17 cellular contexts compared by ENCODE assay signal in genomic region chr1:81695741-81696140, GRCh38.
DNase-seq lines count a peak whose midpoint lies in the region; ATAC-seq, FAIRE-seq and TF ChIP-seq lines count a peak whose summit lies in the region.
"Had no signal": no experiment of that assay in that cellular context is flagged by ENCODE, and none has a peak within 500 bp of the region (broad histone marks: within the 10 kb centered on the region; RNA-seq: fewer than 3 reads in every experiment).

No MANE protein-coding gene starts in this region.

- no peak for TF ChIP-seq CTCF in fibroblast of pulmonary artery (IDR thresholded peaks at IDR 0.05; ENCODE audit: low read length, missing control alignments)

- peak; percentile 50 for DNase-seq in GM04503 (ENCODE audit: low read depth)
- peak; percentile 35 for DNase-seq in RCC 7860 (ENCODE audit: low spot score)
- peak; percentile 96 for DNase-seq in fibroblast of pulmonary artery (ENCODE audit: low read depth)
- peak; percentile 83 for DNase-seq in pulmonary artery endothelial cell (ENCODE audit: low read depth, low spot score)
- no peak for DNase-seq in NCI-H187 treated with DMSO at 0.1 percent for 48 hours (lab: John Stamatoyannopoulos, UW)
- no peak for DNase-seq in NAMALWA (ENCODE audit: low spot score)
- no peak for DNase-seq in NCI-H2081 treated with DMSO at 0.1 percent for 48 hours (lab: John Stamatoyannopoulos, UW)
- DNase-seq: activated B cell treated with CpG ODN at 0.5 μM for 24 hours; head of caudate nucleus; Kasumi-1; NCI-H524; SHP77; stimulated activated naive CD4-positive, alpha-beta T cell treated with Interleukin-2 at 50 U/mL for 16 hours had no signal

- no peak overlapping the region for H3K4me3 ChIP-seq in fibroblast of pulmonary artery (replicated peaks; ENCODE audit: low read depth, low read length)
- H3K4me3 ChIP-seq: ovary had no signal

- ATAC-seq in HG03520 (IDR thresholded peaks at IDR 0.05; ENCODE audit: unreplicated experiment), result no peak

- no peak for FAIRE-seq in RCC 7860 (lab: Jason Lieb, UNC)
- FAIRE-seq: D721Med, GM12892 had no signal

Comparison
In these comparisons a context has a peak if more than half of its experiments do, and no peak if none do; other contexts are left out.
1. DNase-seq: peak in GM04503 (single experiment), RCC 7860 (single experiment), fibroblast of pulmonary artery (single experiment) and pulmonary artery endothelial cell (single experiment); none in NCI-H187 treated with DMSO at 0.1 percent for 48 hours (single experiment), NAMALWA (single experiment) and NCI-H2081 treated with DMSO at 0.1 percent for 48 hours (single experiment).